ENCODE assay signal across 9 cellular contexts in the genomic region with DNA sequence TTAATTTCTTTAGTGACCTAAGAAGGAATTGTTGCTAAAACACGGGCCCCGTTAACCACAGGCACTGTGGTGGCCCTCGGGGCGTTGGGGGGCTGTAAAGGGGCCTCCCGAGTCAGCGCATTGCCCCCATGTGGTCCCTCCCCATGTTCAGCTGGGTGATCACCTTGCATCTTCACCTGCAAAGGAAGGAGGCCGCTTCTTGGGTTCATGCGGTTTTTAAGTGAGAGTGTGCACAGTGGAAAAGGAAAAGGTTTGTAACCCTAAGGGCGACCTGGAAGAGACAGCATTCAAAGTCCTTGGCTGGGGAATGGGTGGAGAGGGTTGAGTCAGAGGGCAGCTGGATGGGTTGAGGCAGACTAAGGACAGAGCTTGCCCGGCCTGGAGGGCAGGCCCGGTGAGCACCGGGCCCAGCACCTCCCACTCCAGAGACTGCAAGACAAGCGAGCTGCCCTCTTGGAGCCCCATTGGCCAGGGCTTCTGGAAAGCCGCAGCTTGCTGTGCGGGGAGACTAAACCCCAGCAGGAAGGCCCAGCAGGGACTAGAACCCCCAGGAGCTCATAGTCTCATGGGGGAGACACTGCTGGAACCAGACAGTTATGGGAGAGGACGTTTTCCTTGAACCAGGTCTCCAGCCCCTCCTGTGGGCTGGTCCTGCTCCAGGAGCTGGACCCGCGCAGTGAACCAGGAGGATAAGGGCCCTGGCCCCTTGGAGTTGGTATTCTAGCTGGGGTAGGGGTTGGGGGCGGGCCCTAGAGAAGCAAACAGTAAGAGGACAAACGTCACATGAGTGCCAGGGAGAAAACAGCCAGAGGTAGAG. TPM values are rescaled to one million over a fixed set of nuclear protein-coding genes. Genes with fewer than 3 reads are reported as not detected.
A peak's percentile ranks its signal among the peaks of the same experiment; 100 is the strongest.
DNase-seq lines count a peak whose midpoint lies in the region; ATAC-seq, FAIRE-seq and TF ChIP-seq lines count a peak whose summit lies in the region.
"Had no signal": no experiment of that assay in that cellular context is flagged by ENCODE, and none has a peak within 500 bp of the region (broad histone marks: within the 10 kb centered on the region; RNA-seq: fewer than 3 reads in every experiment).

No MANE protein-coding gene starts in this region.

- H3K9ac ChIP-seq in HepG2 (ENCODE audit: insufficient read depth, low read depth, low read length), result peak overlapping the region; percentile 42; the same call in 1 of the 2 replicates

- peaks cover 44% of the 10 kb centered on the region for H3K4me1 Mint-ChIP-seq in activated CD4-positive, alpha-beta T cell treated with anti-CD3 and anti-CD28 coated beads for 36 hours

- no peaks in the 10 kb centered on the region for H3K79me2 ChIP-seq in HepG2 (ENCODE audit: insufficient read depth, low read length)

- TF ChIP-seq RAD21 in HepG2 (CRISPR knock-in tag; IDR thresholded peaks at IDR 0.05), result no peak

- H3K4me2 ChIP-seq in HepG2 (ENCODE audit: low read depth, low read length), result peak overlapping the region; percentile 79

- POLR2A ChIA-PET in activated CD4-positive, alpha-beta T cell treated with anti-CD3 and anti-CD28 coated beads for 36 hours (lab: Charles Lee), result interaction anchor here (0.6 to 1.2 kb wide), 4 partner anchors 18 to 1090 kb away, joined by 3 to 5 read pairs (median 3); no protein-coding TSS in a partner anchor
- POLR2A ChIA-PET in HepG2 (lab: Yijun Ruan, JAX), result no interaction called here

- no peaks in the 10 kb centered on the region for H3K9me3 Mint-ChIP-seq in activated CD4-positive, alpha-beta T cell treated with anti-CD3 and anti-CD28 coated beads for 36 hours (ENCODE audit: low read depth)

- FAIRE-seq in HepG2 (lab: Jason Lieb, UNC), result no peak

- H3K4me1 ChIP-seq in HepG2 (ENCODE audit: insufficient read depth, low read length) (peaks cover 19% of the 10 kb centered on the region), thymus (ENCODE audit: control insufficient read depth, insufficient read depth, low read length) (peaks cover 5% of the 10 kb centered on the region)

- no peak for TF ChIP-seq POLR2A in HepG2 (IDR thresholded peaks at IDR 0.05; ENCODE audit: insufficient read depth in 1 of 2, low read depth in 2 of 2, low read length in 2 of 2)

- WGBS in HepG2 (ENCODE audit: low lambda C conversion rate), result 16% methylated on average over 16 of the region's 20 CpGs
- 74% methylated on average over 20 of the region's 20 CpGs for WGBS in thymus

- no peak overlapping the region for H2AFZ ChIP-seq in HepG2 (ENCODE audit: low read length)

- TF ChIP-seq EP300 in HepG2 (IDR thresholded peaks at IDR 0.05; ENCODE audit: low read depth in 2 of 2, low read length in 2 of 2), result no peak
- no peak for TF ChIP-seq EP300 in HepG2 (CRISPR knock-in tag; IDR thresholded peaks at IDR 0.05; ENCODE audit: borderline replicate concordance)

- peak overlapping the region; percentile 45 for H3K27ac Mint-ChIP-seq in activated CD4-positive, alpha-beta T cell treated with anti-CD3 and anti-CD28 coated beads for 36 hours

- peaks cover 12% of the 10 kb centered on the region; the same call in 1 of the 2 replicates for H4K20me1 ChIP-seq in HepG2 (ENCODE audit: insufficient read depth, low read length)

- H3K27ac ChIP-seq in brain microvascular endothelial cell (no peak overlapping the region), HepG2 (ENCODE audit: extremely low read length, insufficient read depth, low read length) (no peak overlapping the region), thymus (ENCODE audit: low read depth) (peak overlapping the region; percentile 39)

- CTCF ChIA-PET in activated CD4-positive, alpha-beta T cell treated with anti-CD3 and anti-CD28 coated beads for 36 hours (lab: Charles Lee), result interaction anchor here (0.6 to 4.3 kb wide), 31 partner anchors 10 to 1090 kb away, joined by 3 to 40 read pairs (median 4); a partner anchor contains a TSS
- CTCF ChIA-PET in HepG2 (lab: Yijun Ruan, JAX; ENCODE audit: low intra/inter-chr PET ratio, low total read pairs), result interaction anchor here (2.8 kb wide), 1 partner anchor 1090 kb away, joined by 30 read pairs; no protein-coding TSS in a partner anchor

- no peaks in the 10 kb centered on the region for H3K9me3 ChIP-seq in HepG2 (ENCODE audit: low read length)
- no peaks in the 10 kb centered on the region for H3K9me3 ChIP-seq in thymus (ENCODE audit: control insufficient read depth)
- H3K9me3 ChIP-seq: BE2C had no signal

- no peak for DNase-seq in activated CD4-positive, alpha-beta T cell treated with anti-CD3 and anti-CD28 coated beads for 36 hours
- DNase-seq in activated CD4-positive, alpha-beta T cell treated with anti-CD3 and anti-CD28 coated beads for 1 hour, result no peak
- peak; percentile 16 for DNase-seq in brain microvascular endothelial cell
- DNase-seq in HepG2 (ENCODE audit: low spot score), result no peak
- DNase-seq in DMS79 treated with DMSO at 0.1 percent for 48 hours (lab: John Stamatoyannopoulos, UW), result no peak

- in situ Hi-C loops in brain microvascular endothelial cell (cut with HindIII; ENCODE audit: low pct_ligation_motif_present, low sequenced_read_pairs) (no loop called here), HepG2 (cut with HindIII; ENCODE audit: extremely low pct_ligation_motif_present, low pct_unique_long_range_greater_than_20kb) (loop anchor here (5.0 kb wide), 2 partner anchors 947 to 1092 kb away; no protein-coding TSS in a partner anchor)

- peaks cover 36% of the 10 kb centered on the region for H3K36me3 ChIP-seq in brain microvascular endothelial cell (replicated peaks)
- H3K36me3 ChIP-seq in HepG2 (replicated peaks in 1 of 2; ENCODE audit: control insufficient read depth in 1 of 2, insufficient read depth in 2 of 2, low read length in 2 of 2), result peaks cover 10 to 21% of the 10 kb centered on the region in 2 experiments; a peak in 4 of 5 replicates
- peaks cover 25% of the 10 kb centered on the region for H3K36me3 ChIP-seq in thymus (ENCODE audit: control insufficient read depth, insufficient read depth)

- H3K36me3 Mint-ChIP-seq in activated CD4-positive, alpha-beta T cell treated with anti-CD3 and anti-CD28 coated beads for 36 hours (ENCODE audit: low read depth), result peaks cover 25% of the 10 kb centered on the region

- BruUV-seq in HepG2 (replicated peaks; lab: Mats Ljungman, UMichigan), result no TSS peak

- H3K27me3 Mint-ChIP-seq in activated CD4-positive, alpha-beta T cell treated with anti-CD3 and anti-CD28 coated beads for 36 hours, result no peaks in the 10 kb centered on the region

- no peak for ATAC-seq in activated CD4-positive, alpha-beta T cell treated with anti-CD3 and anti-CD28 coated beads for 36 hours
- ATAC-seq in HepG2, result peak; percentile 70
- ATAC-seq in HG02884 (IDR thresholded peaks at IDR 0.05; ENCODE audit: unreplicated experiment), result no peak
- ATAC-seq in HG02610 (IDR thresholded peaks at IDR 0.05; ENCODE audit: unreplicated experiment), result no peak

- intact Hi-C loops in activated CD4-positive, alpha-beta T cell treated with anti-CD3 and anti-CD28 coated beads for 36 hours (cut with DNase I, micrococcal nuclease), result loop anchor here (1.0 to 10.0 kb wide), 6 partner anchors 228 to 1295 kb away; no protein-coding TSS in a partner anchor
- intact Hi-C loops in HepG2 (cut with micrococcal nuclease; ENCODE audit: unreplicated experiment), result loop anchor here (1.0 to 5.0 kb wide), 3 partner anchors 945 to 1295 kb away; no protein-coding TSS in a partner anchor

- TF ChIP-seq CTCF in brain microvascular endothelial cell (IDR thresholded peaks at IDR 0.05; ENCODE audit: low read depth, low read length, missing control alignments) (no peak), HepG2 (CRISPR knock-in tag; IDR thresholded peaks at IDR 0.05) (no peak)

- no peaks in the 10 kb centered on the region for H3K27me3 ChIP-seq in brain microvascular endothelial cell (replicated peaks)
- H3K27me3 ChIP-seq in HepG2 (ENCODE audit: control insufficient read depth in 1 of 2, insufficient read depth in 2 of 2, low read length in 2 of 2), result 0 out of 5 replicates have a peak, but pooled peaks cover 0 to 8% of the 10 kb centered on the region in 2 experiments
- no peaks in the 10 kb centered on the region for H3K27me3 ChIP-seq in thymus (ENCODE audit: control insufficient read depth, insufficient read depth)
- H3K27me3 ChIP-seq: BE2C had no signal

- H3K4me3 Mint-ChIP-seq in activated CD4-positive, alpha-beta T cell treated with anti-CD3 and anti-CD28 coated beads for 36 hours, result no peak overlapping the region

- H3K4me3 ChIP-seq in brain microvascular endothelial cell (ENCODE audit: low read depth, low read length), result no peak overlapping the region
- peak overlapping the region in 2 of 3 experiments; percentile 17 to 67; a peak in 2 of 6 replicates for H3K4me3 ChIP-seq in HepG2 (replicated peaks in 1 of 3; ENCODE audit: insufficient read depth in 1 of 3, low read depth in 2 of 3, low read length in 3 of 3)
- H3K4me3 ChIP-seq in thymus (ENCODE audit: low read length), result no peak overlapping the region

TF ChIP-seq in HepG2, 621 proteins besides CTCF, POLR2A, EP300 and RAD21 (continues in another document):
- no peak for TF ChIP-seq FOSL2 (CRISPR knock-in tag; IDR thresholded peaks at IDR 0.05)

RNA-seq across cellular contexts. Expression of a gene that starts 59.2 kb away (rescaled TPM):
- total RNA-seq in activated CD4-positive, alpha-beta T cell treated with anti-CD3 and anti-CD28 coated beads for 36 hours, result under 1 TPM; 0.11 to 0.14 TPM
- not detected in 2 replicates for total RNA-seq in HepG2 (2016; rRNA removed; fragmentation: Illumina TruSeq; extraction: Trizol)
- total RNA-seq in HepG2 (2016; cell fraction: cytosol; rRNA removed; fragmentation: Illumina TruSeq; extraction: Trizol; ENCODE audit: low read depth), result not detected in 2 replicates
- total RNA-seq in HepG2 (2016; cell fraction: insoluble cytoplasmic fraction; rRNA removed; fragmentation: Illumina TruSeq; extraction: Trizol), result not detected in 2 replicates
- not detected in 2 replicates for total RNA-seq in HepG2 (2016; cell fraction: membrane; rRNA removed; fragmentation: Illumina TruSeq; extraction: Trizol)
- not detected in 2 replicates for total RNA-seq in HepG2 (2016; cell fraction: nucleus; rRNA removed; fragmentation: Illumina TruSeq; extraction: Trizol)
- polyA plus RNA-seq in HepG2 (2011; rRNA removed), result not detected in 2 replicates
- not detected in 2 replicates for polyA plus RNA-seq in HepG2 (2011; cell fraction: cytosol; rRNA removed)
- polyA plus RNA-seq in HepG2 (2011; cell fraction: nucleus; rRNA removed), result not detected in 2 replicates
- 0.08 and 0.16 TPM in 2 replicates for polyA plus RNA-seq in HepG2 (2012)
- not detected in 2 replicates for polyA plus RNA-seq in HepG2 (2016; cell fraction: cytosol; fragmentation: Illumina TruSeq; extraction: Trizol; ENCODE audit: low read depth)
- not detected in 2 replicates for polyA plus RNA-seq in HepG2 (2016; cell fraction: insoluble cytoplasmic fraction; fragmentation: Illumina TruSeq; extraction: Trizol; ENCODE audit: low read depth)
- not detected in 2 replicates for polyA plus RNA-seq in HepG2 (2016; cell fraction: membrane; fragmentation: Illumina TruSeq; extraction: Trizol; ENCODE audit: low read depth)
- not detected in 2 replicates for polyA plus RNA-seq in HepG2 (2016; cell fraction: nucleus; fragmentation: Illumina TruSeq; extraction: Trizol; ENCODE audit: insufficient read depth, low read depth)
- polyA minus RNA-seq in HepG2 (2011; rRNA and poly(A)+ RNA removed; ENCODE audit: low replicate concordance), result 0.02 TPM in 1 of 2 replicates, not detected in the other
- polyA minus RNA-seq in HepG2 (2011; cell fraction: cytosol; rRNA and poly(A)+ RNA removed), result not detected in 2 replicates
- not detected in 2 replicates for polyA minus RNA-seq in HepG2 (2011; cell fraction: nucleus; rRNA and poly(A)+ RNA removed)
- polyA plus RNA-seq in thymus, result 5.7 TPM

Comparison
In these comparisons a context has a peak if more than half of its experiments do, and no peak if none do; other contexts are left out.
1. H3K4me3 ChIP-seq: peak in HepG2 (2 of 3); none in brain microvascular endothelial cell (single experiment) and thymus (single experiment).